ENCODE assay signal across 9 cellular contexts in genomic region chr4:102824398-102824797, GRCh38. TPM values are rescaled to one million over a fixed set of nuclear protein-coding genes. Genes with fewer than 3 reads are reported as not detected.
DNase-seq lines count a peak whose midpoint lies in the region; TF ChIP-seq lines count a peak whose summit lies in the region.
"Had no signal": no experiment of that assay in that cellular context is flagged by ENCODE, and none has a peak within 500 bp of the region (broad histone marks: within the 10 kb centered on the region; RNA-seq: fewer than 3 reads in every experiment).

No MANE protein-coding gene starts in this region.

- H3K79me2 ChIP-seq in neural cell (replicated peaks; ENCODE audit: insufficient read depth, low read length), result peaks cover 80% of the 10 kb centered on the region

- peaks cover 21% of the 10 kb centered on the region for H4K20me1 ChIP-seq in neural cell (ENCODE audit: insufficient read depth)

- H3K9me3 ChIP-seq in BE2C (no peaks in the 10 kb centered on the region), KOPT-K1 (ENCODE audit: insufficient read depth, low read length, poor library complexity, severe bottlenecking) (no peaks in the 10 kb centered on the region), duodenal mucosa (ENCODE audit: control insufficient read depth in 1 of 2, low read length in 2 of 2) (no peaks in the 10 kb centered on the region), neural cell (ENCODE audit: low read length) (no peaks in the 10 kb centered on the region)
- H3K9me3 ChIP-seq: mucosa of descending colon had no signal

- H3K9me2 ChIP-seq in neural cell (ENCODE audit: insufficient read depth, low read length), result no peaks in the 10 kb centered on the region

- H3K4me3 ChIP-seq in BE2C (ENCODE audit: low read depth, low read length), result peak overlapping the region; percentile 91
- peak overlapping the region; percentile 76 to 95 for H3K4me3 ChIP-seq in duodenal mucosa (ENCODE audit: low read depth in 1 of 2, low read length in 2 of 2)
- H3K4me3 ChIP-seq in neural cell (ENCODE audit: low read length), result peak overlapping the region; percentile 90

- in situ Hi-C loops in ACHN (cut with HindIII; ENCODE audit: low pct_ligation_motif_present, low pct_unique_long_range_greater_than_20kb, low sequenced_read_pairs), result no loop called here

- H3K36me3 ChIP-seq in BE2C (peaks cover 45% of the 10 kb centered on the region), KOPT-K1 (ENCODE audit: insufficient read depth, low read length) (peaks cover 67% of the 10 kb centered on the region), duodenal mucosa (ENCODE audit: control insufficient read depth in 1 of 2, insufficient read depth in 2 of 2, low read length in 2 of 2) (peaks cover 0 to 7% of the 10 kb centered on the region in 2 donors), neural cell (ENCODE audit: insufficient read depth, low read length) (no peaks in the 10 kb centered on the region)

- H3K4me2 ChIP-seq in neural cell (ENCODE audit: low read length), result peak overlapping the region; percentile 58

- TF ChIP-seq RAD21 in neural cell (conservative IDR thresholded peaks at IDR 0.05), result no peak

- no peak for TF ChIP-seq CTCF in BE2C (IDR thresholded peaks at IDR 0.05; ENCODE audit: low read depth, low read length)
- no peak for TF ChIP-seq CTCF in neural cell (IDR thresholded peaks at IDR 0.05; ENCODE audit: poor library complexity, severe bottlenecking)

- no peaks in the 10 kb centered on the region for H3K4me1 ChIP-seq in BE2C
- peaks cover 53 to 55% of the 10 kb centered on the region in 2 donors for H3K4me1 ChIP-seq in duodenal mucosa (ENCODE audit: control insufficient read depth in 1 of 2, insufficient read depth in 2 of 2, low read length in 2 of 2)

- H2AFZ ChIP-seq in neural cell (ENCODE audit: low read depth, low read length), result no peak overlapping the region

- H3K9ac ChIP-seq in duodenal mucosa (ENCODE audit: low read depth in 1 of 2, low read length in 2 of 2) (peak overlapping the region; percentile 99), neural cell (ENCODE audit: low read length) (peak overlapping the region; percentile 100)

- no peak for TF ChIP-seq EP300 in neural cell (conservative IDR thresholded peaks at IDR 0.05; ENCODE audit: poor library complexity, severe bottlenecking)

- no peaks in the 10 kb centered on the region for H3K27me3 ChIP-seq in BE2C
- no peaks in the 10 kb centered on the region for H3K27me3 ChIP-seq in duodenal mucosa (ENCODE audit: control insufficient read depth in 1 of 2, insufficient read depth in 2 of 2, low read length in 2 of 2)
- H3K27me3 ChIP-seq in neural cell (ENCODE audit: insufficient read depth, low read depth, low read length), result no peaks in the 10 kb centered on the region

- peaks cover 12% of the 10 kb centered on the region for H3F3A ChIP-seq in neural cell (ENCODE audit: insufficient read depth, low read length, poor library complexity, severe bottlenecking)

- no peak for DNase-seq in BE2C
- DNase-seq in activated CD4-positive, CD25-positive, alpha-beta regulatory T cell (lab: John Stamatoyannopoulos, UW), result no peak
- DNase-seq in ACHN, result no peak
- DNase-seq in HPDE6-E6E7 (ENCODE audit: extremely low spot score), result no peak
- no peak for DNase-seq in kidney glomerular epithelial cell (lab: John Stamatoyannopoulos, UW)
- DNase-seq: mucosa of descending colon had no signal

- H3K27ac ChIP-seq in KOPT-K1 (ENCODE audit: low read depth, low read length, poor library complexity, severe bottlenecking) (peak overlapping the region; percentile 98), duodenal mucosa (ENCODE audit: low read depth, low read length) (peak overlapping the region; percentile 27), neural cell (ENCODE audit: low read length) (peak overlapping the region; percentile 100)

TF ChIP-seq in neural cell, 6 proteins besides CTCF, POLR2A, EP300 and RAD21:
- TF ChIP-seq MXI1 (conservative IDR thresholded peaks at IDR 0.05; ENCODE audit: poor library complexity, severe bottlenecking), result no peak
- TF ChIP-seq REST (IDR thresholded peaks at IDR 0.05; ENCODE audit: borderline replicate concordance), result no peak
- no peak for TF ChIP-seq POLR2AphosphoS5 (IDR thresholded peaks at IDR 0.05)
- no peak for TF ChIP-seq SMC3 (conservative IDR thresholded peaks at IDR 0.05; ENCODE audit: poor library complexity)
- TF ChIP-seq EZH2 (IDR thresholded peaks at IDR 0.05; ENCODE audit: borderline replicate concordance, insufficient read depth, low read length, poor library complexity, severe bottlenecking), result no peak
- no peak for TF ChIP-seq TAF1 (IDR thresholded peaks at IDR 0.05; ENCODE audit: low read depth)

RNA-seq across cellular contexts. Expression of gene UBE2D3, which starts 3.0 kb away (rescaled TPM):
- polyA plus RNA-seq in BE2C (2012; ENCODE audit: insufficient read depth, insufficient read length, low read depth), result 250 TPM
- polyA plus RNA-seq in neural cell, result 352 and 373 TPM in 2 replicates
- polyA minus RNA-seq in neural cell, result 354 and 368 TPM in 2 replicates

RNA-seq across cellular contexts. Expression of gene CISD2, which starts 44.4 kb away (rescaled TPM):
- 39.9 TPM for polyA plus RNA-seq in BE2C (2012; ENCODE audit: insufficient read depth, insufficient read length, low read depth)
- polyA plus RNA-seq in neural cell, result 89.4 and 102 TPM in 2 replicates
- polyA minus RNA-seq in neural cell, result 52.3 and 54.2 TPM in 2 replicates

Comparison
In these comparisons a context has a peak if more than half of its experiments do, and no peak if none do; other contexts are left out.
1. H3K27ac ChIP-seq: peak in every context shown above with its lines; median percentile 100 in neural cell; 98 in KOPT-K1; 27 in duodenal mucosa.